ENCODE assay signal across 18 cellular contexts in genomic region chr3:180523040-180523439, GRCh38.
A peak's percentile ranks its signal among the peaks of the same experiment; 100 is the strongest.
DNase-seq lines count a peak whose midpoint lies in the region; ATAC-seq and TF ChIP-seq lines count a peak whose summit lies in the region.
"Had no signal": no experiment of that assay in that cellular context is flagged by ENCODE, and none has a peak within 500 bp of the region (broad histone marks: within the 10 kb centered on the region; RNA-seq: fewer than 3 reads in every experiment).

No MANE protein-coding gene starts in this region.

- 41 to 49% methylated on average over 3 of the region's 3 CpGs for WGBS in body of pancreas, 2 donors

- H3K36me3 ChIP-seq in body of pancreas (replicated peaks in 1 of 2; ENCODE audit: insufficient read depth in 1 of 2, low read depth in 2 of 2) = no peaks in the 10 kb centered on the region
- no peaks in the 10 kb centered on the region for H3K36me3 ChIP-seq in brain microvascular endothelial cell (replicated peaks)
- H3K36me3 ChIP-seq: BE2C had no signal

- H3K4me1 ChIP-seq in body of pancreas = peaks cover 15% of the 10 kb centered on the region
- H3K4me1 ChIP-seq: BE2C, Caco-2 had no signal

- H3K27ac ChIP-seq in body of pancreas (peak overlapping the region in 3 of 4 donors; percentile 49 to 71 (median 56)), brain microvascular endothelial cell (no peak overlapping the region)
- H3K27ac ChIP-seq: GM23248, HL-60 had no signal

- DNase-seq in DMS 273 treated with DMSO at 0.1 percent for 48 hours (lab: John Stamatoyannopoulos, UW) = peak; percentile 21
- peak; percentile 1 for DNase-seq in KBM-7
- peak; percentile 41 to 80 (median 57) for DNase-seq in body of pancreas
- DNase-seq in brain microvascular endothelial cell = no peak
- no peak for DNase-seq in NCI-H1092 treated with DMSO at 0.1 percent for 48 hours (lab: John Stamatoyannopoulos, UW)
- DNase-seq: BE2C; C1 segment of cervical spinal cord; Caco-2; CD4-positive, CD25-positive, alpha-beta regulatory T cell; CD8-positive, alpha-beta memory T cell; DMS53; DND-41; EL; GM23248; HCEC 1CT had no signal

- H3K27me3 ChIP-seq in body of pancreas = no peaks in the 10 kb centered on the region
- no peaks in the 10 kb centered on the region for H3K27me3 ChIP-seq in brain microvascular endothelial cell (replicated peaks)
- H3K27me3 ChIP-seq: BE2C had no signal

- in situ Hi-C loops in KBM-7 (cut with MboI; ENCODE audit: low pct_unique_long_range_greater_than_20kb, low sequenced_read_pairs) = no loop called here
- in situ Hi-C loops in brain microvascular endothelial cell (cut with HindIII; ENCODE audit: low pct_ligation_motif_present, low sequenced_read_pairs) = no loop called here

- intact Hi-C loops in body of pancreas (cut with DNase I) = no loop called here

- H3K4me3 ChIP-seq in body of pancreas (no peak overlapping the region), brain microvascular endothelial cell (ENCODE audit: low read depth, low read length) (no peak overlapping the region)
- H3K4me3 ChIP-seq: GM12878, GM23248 had no signal

- no peak for TF ChIP-seq CTCF in body of pancreas (IDR thresholded peaks at IDR 0.05)
- no peak for TF ChIP-seq CTCF in brain microvascular endothelial cell (IDR thresholded peaks at IDR 0.05; ENCODE audit: low read depth, low read length, missing control alignments)

- no peak for TF ChIP-seq POLR2A in body of pancreas (IDR thresholded peaks at IDR 0.05)

- ATAC-seq in body of pancreas = peak; percentile 99
- no peak for ATAC-seq in HG02973 (IDR thresholded peaks at IDR 0.05; ENCODE audit: unreplicated experiment)
- ATAC-seq: GM12878 had no signal

- H3K9me3 ChIP-seq in body of pancreas = no peaks in the 10 kb centered on the region
- H3K9me3 ChIP-seq: BE2C, Caco-2 had no signal

Comparison
In these comparisons a context has a peak if more than half of its experiments do, and no peak if none do; other contexts are left out.
1. DNase-seq: peak in DMS 273 treated with DMSO at 0.1 percent for 48 hours (single experiment), KBM-7 (single experiment) and body of pancreas (4 of 4); none in brain microvascular endothelial cell (single experiment) and NCI-H1092 treated with DMSO at 0.1 percent for 48 hours (single experiment).